9 cellular contexts compared by ENCODE assay signal in genomic region chr9:134641989-134642384, GRCh38. TPM values are rescaled to one million over a fixed set of nuclear protein-coding genes. Genes with fewer than 3 reads are reported as not detected.
A peak's percentile ranks its signal among the peaks of the same experiment; 100 is the strongest.
DNase-seq lines count a peak whose midpoint lies in the region; ATAC-seq and TF ChIP-seq lines count a peak whose summit lies in the region.
"Had no signal": no experiment of that assay in that cellular context is flagged by ENCODE, and none has a peak within 500 bp of the region (broad histone marks: within the 10 kb centered on the region; RNA-seq: fewer than 3 reads in every experiment).

No MANE protein-coding gene starts in this region.

- no peaks in the 10 kb centered on the region for H3K4me1 Mint-ChIP-seq in activated T-helper 2 cell treated with anti-CD3 and anti-CD28 coated beads, Interferon-gamma antibody, Interleukin-2, Interleukin-4, amounts not matched to agents 10 μg/mL and 5 μg/mL and 100 μg/mL, durations not matched to agents 14 hours and 24 hours and 36 hours (ENCODE audit: low read depth)

- DNase-seq in GM23248 (no peak), WERI-Rb-1 (no peak)
- no peak for DNase-seq in activated T-helper 2 cell treated with anti-CD3 and anti-CD28 coated beads, Interferon-gamma antibody, Interleukin-2, Interleukin-4, amounts not matched to agents 10 μg/mL and 5 μg/mL and 100 μg/mL, durations not matched to agents 14 hours and 24 hours and 36 hours (ENCODE audit: low spot score)
- DNase-seq in activated CD4-positive, alpha-beta T cell treated with anti-CD3 and anti-CD28 coated beads, Interleukin-2, amount 50 U/mL, for 4 hours, result no peak

- TF ChIP-seq CTCF in WERI-Rb-1 (IDR thresholded peaks at IDR 0.05; ENCODE audit: low read depth, low read length), result no peak

- H3K27me3 ChIP-seq in GM23248 (replicated peaks; ENCODE audit: insufficient read depth) (no peaks in the 10 kb centered on the region), WERI-Rb-1 (ENCODE audit: insufficient read depth, low read depth, severe bottlenecking) (no peaks in the 10 kb centered on the region), skeletal muscle satellite cell (ENCODE audit: control insufficient read depth, insufficient read depth, low read length) (no peaks in the 10 kb centered on the region)

- 1 to 3% methylated on average over 32 to 42 of the region's 59 CpGs for WGBS in GM23248 (ENCODE audit: low coverage in 1 of 2, low lambda C conversion rate in 2 of 2, missing lambda C conversion rate in 2 of 2), 2 experiments

- no peaks in the 10 kb centered on the region for H3K9me3 ChIP-seq in GM23248 (ENCODE audit: low read depth)
- H3K9me3 ChIP-seq in WERI-Rb-1 (ENCODE audit: severe bottlenecking), result no peaks in the 10 kb centered on the region
- no peaks in the 10 kb centered on the region for H3K9me3 ChIP-seq in skeletal muscle satellite cell (replicated peaks; ENCODE audit: low read length)

- H3F3A ChIP-seq in GM23248 (ENCODE audit: insufficient read depth), result peaks cover 34% of the 10 kb centered on the region

- H4K20me1 ChIP-seq in GM23248 (ENCODE audit: insufficient read depth), result peaks cover 4% of the 10 kb centered on the region; the same call in 1 of the 2 replicates

- peaks cover 15% of the 10 kb centered on the region for H3K27me3 Mint-ChIP-seq in activated T-helper 2 cell treated with anti-CD3 and anti-CD28 coated beads, Interferon-gamma antibody, Interleukin-2, Interleukin-4, amounts not matched to agents 10 μg/mL and 5 μg/mL and 100 μg/mL, durations not matched to agents 14 hours and 24 hours and 36 hours (ENCODE audit: low read depth)

- peak overlapping the region; percentile 100 for H3K4me3 ChIP-seq in GM23248
- H3K4me3 ChIP-seq in WERI-Rb-1 (ENCODE audit: low read depth, low read length), result peak overlapping the region; percentile 62
- peak overlapping the region; percentile 72 for H3K4me3 ChIP-seq in iPS-11a (ENCODE audit: low read depth, low read length)
- peak overlapping the region; percentile 82 for H3K4me3 ChIP-seq in skeletal muscle satellite cell (ENCODE audit: low read length)

- H3K36me3 ChIP-seq in GM23248 (ENCODE audit: low read depth), result no peaks in the 10 kb centered on the region
- no peaks in the 10 kb centered on the region for H3K36me3 ChIP-seq in WERI-Rb-1
- peaks cover 16% of the 10 kb centered on the region for H3K36me3 ChIP-seq in skeletal muscle satellite cell (ENCODE audit: insufficient read depth, low read length)

- peaks cover 25% of the 10 kb centered on the region for H3K4me1 ChIP-seq in GM23248 (ENCODE audit: insufficient read depth)
- H3K4me1 ChIP-seq in skeletal muscle satellite cell (ENCODE audit: control insufficient read depth, insufficient read depth, low read length), result peaks cover 38% of the 10 kb centered on the region

- H3K36me3 Mint-ChIP-seq in activated T-helper 2 cell treated with anti-CD3 and anti-CD28 coated beads, Interferon-gamma antibody, Interleukin-2, Interleukin-4, amounts not matched to agents 10 μg/mL and 5 μg/mL and 100 μg/mL, durations not matched to agents 14 hours and 24 hours and 36 hours (ENCODE audit: low read depth), result no peaks in the 10 kb centered on the region

- peak overlapping the region; percentile 97 for H3K9ac ChIP-seq in GM23248
- peak overlapping the region; percentile 87 for H3K9ac ChIP-seq in skeletal muscle satellite cell (ENCODE audit: low read depth, low read length)
- H3K9ac ChIP-seq: KMS-11 had no signal

- in situ Hi-C loops in GM23248 (cut with MboI), result no loop called here

- no peaks in the 10 kb centered on the region for H3K9me3 Mint-ChIP-seq in activated T-helper 2 cell treated with anti-CD3 and anti-CD28 coated beads, Interferon-gamma antibody, Interleukin-2, Interleukin-4, amounts not matched to agents 10 μg/mL and 5 μg/mL and 100 μg/mL, durations not matched to agents 14 hours and 24 hours and 36 hours

- no peak overlapping the region for H2AFZ ChIP-seq in GM23248

- no peak overlapping the region for H3K4me3 Mint-ChIP-seq in activated T-helper 2 cell treated with anti-CD3 and anti-CD28 coated beads, Interferon-gamma antibody, Interleukin-2, Interleukin-4, amounts not matched to agents 10 μg/mL and 5 μg/mL and 100 μg/mL, durations not matched to agents 14 hours and 24 hours and 36 hours (ENCODE audit: low read depth)

- H3K9me2 ChIP-seq in GM23248 (ENCODE audit: insufficient read depth), result no peaks in the 10 kb centered on the region

- H3K27ac ChIP-seq in GM23248 (peak overlapping the region; percentile 94), WERI-Rb-1 (peak overlapping the region; percentile 77)
- H3K27ac ChIP-seq: KMS-11 had no signal

- peak overlapping the region; percentile 93 for H3K4me2 ChIP-seq in GM23248 (ENCODE audit: unreplicated experiment)
- H3K4me2 ChIP-seq in skeletal muscle satellite cell (ENCODE audit: low read length), result peak overlapping the region; percentile 98
- H3K4me2 ChIP-seq: KMS-11 had no signal

- intact Hi-C loops in activated T-helper 2 cell treated with anti-CD3 and anti-CD28 coated beads, Interferon-gamma antibody, Interleukin-2, Interleukin-4, amounts not matched to agents 10 μg/mL and 5 μg/mL and 100 μg/mL, durations not matched to agents 14 hours and 24 hours and 36 hours (cut with micrococcal nuclease), result no loop called here

- ATAC-seq in GM21786 (IDR thresholded peaks at IDR 0.05; ENCODE audit: unreplicated experiment) (no peak), GM19395 (IDR thresholded peaks at IDR 0.05; ENCODE audit: unreplicated experiment) (no peak)

- H3K27ac Mint-ChIP-seq in activated T-helper 2 cell treated with anti-CD3 and anti-CD28 coated beads, Interferon-gamma antibody, Interleukin-2, Interleukin-4, amounts not matched to agents 10 μg/mL and 5 μg/mL and 100 μg/mL, durations not matched to agents 14 hours and 24 hours and 36 hours, result no peak overlapping the region

- H3K79me2 ChIP-seq in GM23248 (ENCODE audit: insufficient read depth), result peaks cover 44% of the 10 kb centered on the region

RNA-seq across cellular contexts. Expression of gene COL5A1, which starts 0.4 kb away (rescaled TPM):
- 812 and 897 TPM in 2 replicates for total RNA-seq in GM23248 (2014; rRNA removed; shearing (Covaris generic))
- 206 and 211 TPM in 2 replicates for polyA plus RNA-seq in GM23248 (2016; fragmentation: Nextera tagmentation; extraction: Ambion mirVana)
- 64.6 and 148 TPM in 2 replicates for total RNA-seq in skeletal muscle satellite cell (2012; rRNA removed)
- total RNA-seq in activated T-helper 2 cell treated with anti-CD3 and anti-CD28 coated beads, Interferon-gamma antibody, Interleukin-2, Interleukin-4, amounts not matched to agents 10 μg/mL and 5 μg/mL and 100 μg/mL, durations not matched to agents 14 hours and 24 hours and 36 hours, result 0.11 TPM in 1 of 2 replicates, not detected in the other

Comparison
In these comparisons a context has a peak if more than half of its experiments do, and no peak if none do; other contexts are left out.
1. RNA of gene COL5A1, which starts 0.4 kb away (total RNA-seq): 812 to 897 TPM in GM23248; 0.11 TPM in activated T-helper 2 cell treated with anti-CD3 and anti-CD28 coated beads, Interferon-gamma antibody, Interleukin-2, Interleukin-4, amounts not matched to agents 10 μg/mL and 5 μg/mL and 100 μg/mL, durations not matched to agents 14 hours and 24 hours and 36 hours; every median in the first group is over 100 times any median in the second.
2. Peak in every context shown above with its lines, with median percentiles within 50 percentile points of each other: H3K4me3 ChIP-seq.